8 cellular contexts compared by ENCODE assay signal in the genomic region with DNA sequence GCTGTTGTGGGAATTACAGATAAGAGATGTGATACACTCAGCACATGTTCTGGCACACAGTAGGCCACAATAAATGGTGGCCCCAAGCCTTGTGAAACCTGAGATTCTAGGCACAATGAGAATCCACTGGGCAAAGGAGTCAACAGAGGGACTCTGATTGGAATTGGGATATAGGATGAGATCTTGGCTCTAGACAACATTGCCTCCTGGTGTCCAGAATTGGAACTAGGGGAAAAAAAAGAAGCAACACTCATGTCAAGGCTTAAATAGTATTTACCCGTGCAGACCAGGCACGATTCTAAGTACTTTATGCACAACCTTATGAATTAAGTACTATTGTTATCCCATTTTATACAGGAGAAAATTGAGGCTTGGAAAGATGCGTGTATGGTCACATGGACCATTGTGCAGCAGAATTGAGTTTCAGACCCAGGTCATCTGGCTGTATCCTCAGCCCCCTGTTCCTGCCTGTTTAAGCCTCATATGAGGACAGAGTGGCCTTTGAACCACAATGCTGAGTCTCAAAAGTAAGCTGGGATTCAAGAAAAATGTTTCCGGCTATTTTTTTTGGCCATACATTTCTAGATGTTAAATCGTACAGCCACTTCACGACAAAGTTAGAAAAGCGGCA.
A peak's percentile ranks its signal among the peaks of the same experiment; 100 is the strongest.
DNase-seq lines count a peak whose midpoint lies in the region; ATAC-seq, FAIRE-seq and TF ChIP-seq lines count a peak whose summit lies in the region.

No MANE protein-coding gene starts in this region.

- H3K9me3 Mint-ChIP-seq in brain = peaks cover 0 to 3% (median 0%) of the 10 kb centered on the region in 5 experiments

- H3K27ac Mint-ChIP-seq in brain = no peak overlapping the region

- H3K27me3 Mint-ChIP-seq in brain = peaks cover 26% of the 10 kb centered on the region

- ATAC-seq in GM21825 (IDR thresholded peaks at IDR 0.05; ENCODE audit: unreplicated experiment) = no peak

- no peaks in the 10 kb centered on the region for H3K4me1 Mint-ChIP-seq in brain

- DNase-seq in AG08396 (ENCODE audit: low spot score) = peak; percentile 35
- DNase-seq in GM12892 (ENCODE audit: insufficient read length) = peak; percentile 17
- DNase-seq in NCI-H2107 treated with DMSO at 0.1 percent for 48 hours (lab: John Stamatoyannopoulos, UW; ENCODE audit: unreplicated experiment) = peak; percentile 34
- DNase-seq in left kidney (ENCODE audit: low read depth, low spot score) = peak; percentile 70
- DNase-seq in mucosa of gallbladder (ENCODE audit: low spot score) = no peak
- DNase-seq in activated CD4-positive, alpha-beta T cell treated with anti-CD3 and anti-CD28 coated beads, Interleukin-2, amount 50 U/mL, for 1 hour = no peak

- no peak for TF ChIP-seq POLR2A in GM12892 (IDR thresholded peaks at IDR 0.05; ENCODE audit: low read depth, low read length)

- FAIRE-seq in GM12892 (lab: Jason Lieb, UNC) = peak; percentile 86

- H3K36me3 Mint-ChIP-seq in brain = no peaks in the 10 kb centered on the region

- peak; percentile 67 to 78 for TF ChIP-seq CTCF in brain (conservative IDR thresholded peaks at IDR 0.05)

- H3K4me3 Mint-ChIP-seq in brain = no peak overlapping the region

Comparison
In these comparisons a context has a peak if more than half of its experiments do, and no peak if none do; other contexts are left out.
1. DNase-seq: peak in AG08396 (single experiment), GM12892 (single experiment), NCI-H2107 treated with DMSO at 0.1 percent for 48 hours (single experiment) and left kidney (single experiment); none in mucosa of gallbladder (single experiment) and activated CD4-positive, alpha-beta T cell treated with anti-CD3 and anti-CD28 coated beads, Interleukin-2, amount 50 U/mL, for 1 hour (single experiment).